Comparison of ENCODE assay signal across 29 cellular contexts in the genomic region with DNA sequence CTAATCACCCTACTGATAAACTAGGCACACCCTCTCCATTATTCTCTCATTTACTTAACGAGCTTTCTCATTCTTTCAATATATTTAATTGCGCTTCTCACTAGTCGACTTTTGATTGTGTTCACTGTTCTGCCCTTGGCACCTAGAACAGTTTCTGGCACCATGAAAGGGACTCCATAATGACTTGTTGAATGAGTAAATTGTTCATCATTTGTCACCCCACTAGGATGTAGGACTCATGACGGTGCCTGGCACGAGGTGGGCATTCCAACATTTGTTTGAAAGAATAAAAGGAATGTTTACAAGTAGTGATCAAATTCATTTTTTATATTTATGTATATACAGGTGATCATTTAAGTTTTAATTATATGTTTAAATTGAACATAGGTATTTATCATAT.
DNase-seq lines count a peak whose midpoint lies in the region; ATAC-seq and TF ChIP-seq lines count a peak whose summit lies in the region.
"Had no signal": no experiment of that assay in that cellular context is flagged by ENCODE, and none has a peak within 500 bp of the region (broad histone marks: within the 10 kb centered on the region; RNA-seq: fewer than 3 reads in every experiment).

No MANE protein-coding gene starts in this region.

- H3K27ac ChIP-seq in lower lobe of right lung, result no peak overlapping the region
- H3K27ac ChIP-seq: A549, gastroesophageal sphincter, GM23248, SJCRH30, suprapubic skin had no signal

- H3K9me3 ChIP-seq in lower lobe of right lung, result no peaks in the 10 kb centered on the region
- H3K9me3 ChIP-seq: gastroesophageal sphincter, suprapubic skin had no signal

- intact Hi-C loops in lower lobe of right lung (cut with DNase I), result no loop called here

- H3K27me3 Mint-ChIP-seq in activated CD8-positive, alpha-beta T cell treated with anti-CD3 and anti-CD28 coated beads, Interleukin-2, amount 10 ng/mL, durations not matched to agents 7 days and 5 days (ENCODE audit: low read depth), result no peaks in the 10 kb centered on the region
- H3K27me3 Mint-ChIP-seq: activated CD4-positive, alpha-beta T cell treated with anti-CD3 and anti-CD28 coated beads, Interleukin-2, amount 10 ng/mL, durations not matched to agents 24 days and 14 days; activated naive CD8-positive, alpha-beta T cell treated with anti-CD3 and anti-CD28 coated beads, Interleukin-2, amount 10 ng/mL, durations not matched to agents 7 days and 5 days; activated T-cell treated with anti-CD3 and anti-CD28 coated beads, Interleukin-2, amount 50 U/mL, for 24 hours; CD4-positive, CD25-positive, alpha-beta regulatory T cell; central memory CD8-positive, alpha-beta T cell; stimulated activated memory B cell treated with anti-CD40 and anti-IgM and Interleukin-4, amounts not matched to agents 10 μg/mL and 1 μg/mL and 100 μg/mL, for 72 hours had no signal

- no peaks in the 10 kb centered on the region for H3K4me1 Mint-ChIP-seq in activated CD8-positive, alpha-beta T cell treated with anti-CD3 and anti-CD28 coated beads, Interleukin-2, amount 10 ng/mL, durations not matched to agents 7 days and 5 days (ENCODE audit: low read depth)
- H3K4me1 Mint-ChIP-seq in stimulated activated effector memory CD8-positive, alpha-beta T cell treated with anti-CD3 and anti-CD28 coated beads, Interleukin-12 subunit alpha, Interleukin-12 subunit beta, amount 100 ng/mL, for 72 hours, result peaks cover 6% of the 10 kb centered on the region
- H3K4me1 Mint-ChIP-seq: nephron progenitor cell had no signal

- no peaks in the 10 kb centered on the region for H3K27me3 ChIP-seq in lower lobe of right lung (ENCODE audit: low read depth)
- H3K27me3 ChIP-seq: gastroesophageal sphincter, SJCRH30, suprapubic skin had no signal

- H3K4me1 ChIP-seq in lower lobe of right lung, result no peaks in the 10 kb centered on the region
- H3K4me1 ChIP-seq: A549, SJCRH30 had no signal

- peaks cover 4% of the 10 kb centered on the region for H3K36me3 ChIP-seq in lower lobe of right lung
- H3K36me3 ChIP-seq: SJCRH30 had no signal

- TF ChIP-seq CTCF in lower lobe of right lung (IDR thresholded peaks at IDR 0.05), result no peak

- H3K36me3 Mint-ChIP-seq in activated CD8-positive, alpha-beta T cell treated with anti-CD3 and anti-CD28 coated beads, Interleukin-2, amount 10 ng/mL, durations not matched to agents 7 days and 5 days (ENCODE audit: low read depth), result peaks cover 11% of the 10 kb centered on the region
- H3K36me3 Mint-ChIP-seq in stimulated activated effector memory CD8-positive, alpha-beta T cell treated with anti-CD3 and anti-CD28 coated beads, Interleukin-12 subunit alpha, Interleukin-12 subunit beta, amount 100 ng/mL, for 72 hours, result peaks cover 18% of the 10 kb centered on the region

- H3K27ac Mint-ChIP-seq in activated CD8-positive, alpha-beta T cell treated with anti-CD3 and anti-CD28 coated beads, Interleukin-2, amount 10 ng/mL, durations not matched to agents 7 days and 5 days, result no peak overlapping the region
- no peak overlapping the region for H3K27ac Mint-ChIP-seq in stimulated activated effector memory CD8-positive, alpha-beta T cell treated with anti-CD3 and anti-CD28 coated beads, Interleukin-12 subunit alpha, Interleukin-12 subunit beta, amount 100 ng/mL, for 72 hours
- H3K27ac Mint-ChIP-seq: activated CD4-positive, alpha-beta T cell treated with anti-CD3 and anti-CD28 coated beads, Interleukin-2, amount 10 ng/mL, durations not matched to agents 24 days and 14 days; activated naive CD8-positive, alpha-beta T cell treated with anti-CD3 and anti-CD28 coated beads, Interleukin-2, amount 10 ng/mL, durations not matched to agents 7 days and 5 days; activated T-cell treated with anti-CD3 and anti-CD28 coated beads, Interleukin-2, amount 50 U/mL, for 24 hours; CD4-positive, CD25-positive, alpha-beta regulatory T cell; nephron progenitor cell; stimulated activated memory B cell treated with anti-CD40 and anti-IgM and Interleukin-4, amounts not matched to agents 10 μg/mL and 1 μg/mL and 100 μg/mL, for 72 hours had no signal

- no peak overlapping the region for H3K4me3 ChIP-seq in lower lobe of right lung
- H3K4me3 ChIP-seq: A549, gastroesophageal sphincter, GM23248, SJCRH30, suprapubic skin had no signal

- peak; percentile 38 for DNase-seq in NOMO-1 treated with dmso at 0.1 percent for 144 hours (lab: John Stamatoyannopoulos, UW; ENCODE audit: unreplicated experiment)
- no peak for DNase-seq in NOMO-1 treated with DMSO at 0.1 percent for 48 hours (lab: John Stamatoyannopoulos, UW; ENCODE audit: unreplicated experiment)
- peak; percentile 31 for DNase-seq in astrocyte of the hippocampus (ENCODE audit: low read depth, low spot score)
- DNase-seq in inferior parietal cortex (ENCODE audit: extremely low spot score), result peak; percentile 55
- no peak for DNase-seq in activated CD8-positive, alpha-beta T cell treated with anti-CD3 and anti-CD28 coated beads, Interleukin-2, amount 10 ng/mL, durations not matched to agents 7 days and 5 days
- DNase-seq in NCI-H2029 (lab: John Stamatoyannopoulos, UW), result no peak
- DNase-seq in lower lobe of right lung, result no peak
- DNase-seq in stimulated activated effector memory CD8-positive, alpha-beta T cell treated with anti-CD3 and anti-CD28 coated beads, Interleukin-12 subunit alpha, Interleukin-12 subunit beta, amount 100 ng/mL, for 72 hours (ENCODE audit: low spot score in 2 of 2), result no peak
- DNase-seq: activated CD4-positive, alpha-beta T cell treated with anti-CD3 and anti-CD28 coated beads, Interleukin-2, amount 10 ng/mL, durations not matched to agents 24 days and 14 days; activated gamma-delta T cell; activated naive CD8-positive, alpha-beta T cell treated with anti-CD3 and anti-CD28 coated beads, Interleukin-2, amount 10 ng/mL, durations not matched to agents 7 days and 5 days; activated T-cell treated with anti-CD3 and anti-CD28 coated beads, Interleukin-2, amount 50 U/mL, for 24 hours; CD4-positive, CD25-positive, alpha-beta regulatory T cell; dermis blood vessel endothelial cell; hippocampal formation; left cardiac atrium; NCI-H1930; NCI-H524 treated with DMSO at 0.1 percent for 48 hours; nephron progenitor cell; SJCRH30; SW 1271; T-helper 9 cell had no signal

- H3K9me3 Mint-ChIP-seq in activated CD8-positive, alpha-beta T cell treated with anti-CD3 and anti-CD28 coated beads, Interleukin-2, amount 10 ng/mL, durations not matched to agents 7 days and 5 days (ENCODE audit: insufficient read depth), result peaks cover 4% of the 10 kb centered on the region
- no peaks in the 10 kb centered on the region for H3K9me3 Mint-ChIP-seq in stimulated activated effector memory CD8-positive, alpha-beta T cell treated with anti-CD3 and anti-CD28 coated beads, Interleukin-12 subunit alpha, Interleukin-12 subunit beta, amount 100 ng/mL, for 72 hours
- H3K9me3 Mint-ChIP-seq: central memory CD8-positive, alpha-beta T cell had no signal

- H3K4me3 Mint-ChIP-seq in activated CD8-positive, alpha-beta T cell treated with anti-CD3 and anti-CD28 coated beads, Interleukin-2, amount 10 ng/mL, durations not matched to agents 7 days and 5 days, result no peak overlapping the region
- H3K4me3 Mint-ChIP-seq in stimulated activated effector memory CD8-positive, alpha-beta T cell treated with anti-CD3 and anti-CD28 coated beads, Interleukin-12 subunit alpha, Interleukin-12 subunit beta, amount 100 ng/mL, for 72 hours, result no peak overlapping the region
- H3K4me3 Mint-ChIP-seq: activated CD4-positive, alpha-beta T cell treated with anti-CD3 and anti-CD28 coated beads, Interleukin-2, amount 10 ng/mL, durations not matched to agents 24 days and 14 days; activated naive CD8-positive, alpha-beta T cell treated with anti-CD3 and anti-CD28 coated beads, Interleukin-2, amount 10 ng/mL, durations not matched to agents 7 days and 5 days; activated T-cell treated with anti-CD3 and anti-CD28 coated beads, Interleukin-2, amount 50 U/mL, for 24 hours; CD4-positive, CD25-positive, alpha-beta regulatory T cell; central memory CD8-positive, alpha-beta T cell; nephron progenitor cell; stimulated activated memory B cell treated with anti-CD40 and anti-IgM and Interleukin-4, amounts not matched to agents 10 μg/mL and 1 μg/mL and 100 μg/mL, for 72 hours had no signal

- CTCF ChIA-PET in activated CD8-positive, alpha-beta T cell treated with anti-CD3 and anti-CD28 coated beads, Interleukin-2, amount 10 ng/mL, durations not matched to agents 7 days and 5 days (lab: Charles Lee), result no interaction called here

- POLR2A ChIA-PET in activated CD8-positive, alpha-beta T cell treated with anti-CD3 and anti-CD28 coated beads, Interleukin-2, amount 10 ng/mL, durations not matched to agents 7 days and 5 days (lab: Charles Lee), result no interaction called here

- ATAC-seq in activated CD8-positive, alpha-beta T cell treated with anti-CD3 and anti-CD28 coated beads, Interleukin-2, amount 10 ng/mL, durations not matched to agents 7 days and 5 days, result no peak
- no peak for ATAC-seq in lower lobe of right lung
- ATAC-seq in stimulated activated effector memory CD8-positive, alpha-beta T cell treated with anti-CD3 and anti-CD28 coated beads, Interleukin-12 subunit alpha, Interleukin-12 subunit beta, amount 100 ng/mL, for 72 hours, result no peak
- ATAC-seq: A549; gastroesophageal sphincter; HepG2; stimulated activated memory B cell treated with anti-CD40 and anti-IgM and Interleukin-4, amounts not matched to agents 10 μg/mL and 1 μg/mL and 100 μg/mL, for 72 hours had no signal

Comparison
In these comparisons a context has a peak if more than half of its experiments do, and no peak if none do; other contexts are left out.
1. DNase-seq: peak in NOMO-1 treated with dmso at 0.1 percent for 144 hours (single experiment), astrocyte of the hippocampus (single experiment) and inferior parietal cortex (single experiment); none in NOMO-1 treated with DMSO at 0.1 percent for 48 hours (single experiment), activated CD8-positive, alpha-beta T cell treated with anti-CD3 and anti-CD28 coated beads, Interleukin-2, amount 10 ng/mL, durations not matched to agents 7 days and 5 days (single experiment), NCI-H2029 (single experiment), lower lobe of right lung (single experiment) and stimulated activated effector memory CD8-positive, alpha-beta T cell treated with anti-CD3 and anti-CD28 coated beads, Interleukin-12 subunit alpha, Interleukin-12 subunit beta, amount 100 ng/mL, for 72 hours (0 of 2).